Comparison of ENCODE assay signal across 10 cellular contexts in the genomic region with DNA sequence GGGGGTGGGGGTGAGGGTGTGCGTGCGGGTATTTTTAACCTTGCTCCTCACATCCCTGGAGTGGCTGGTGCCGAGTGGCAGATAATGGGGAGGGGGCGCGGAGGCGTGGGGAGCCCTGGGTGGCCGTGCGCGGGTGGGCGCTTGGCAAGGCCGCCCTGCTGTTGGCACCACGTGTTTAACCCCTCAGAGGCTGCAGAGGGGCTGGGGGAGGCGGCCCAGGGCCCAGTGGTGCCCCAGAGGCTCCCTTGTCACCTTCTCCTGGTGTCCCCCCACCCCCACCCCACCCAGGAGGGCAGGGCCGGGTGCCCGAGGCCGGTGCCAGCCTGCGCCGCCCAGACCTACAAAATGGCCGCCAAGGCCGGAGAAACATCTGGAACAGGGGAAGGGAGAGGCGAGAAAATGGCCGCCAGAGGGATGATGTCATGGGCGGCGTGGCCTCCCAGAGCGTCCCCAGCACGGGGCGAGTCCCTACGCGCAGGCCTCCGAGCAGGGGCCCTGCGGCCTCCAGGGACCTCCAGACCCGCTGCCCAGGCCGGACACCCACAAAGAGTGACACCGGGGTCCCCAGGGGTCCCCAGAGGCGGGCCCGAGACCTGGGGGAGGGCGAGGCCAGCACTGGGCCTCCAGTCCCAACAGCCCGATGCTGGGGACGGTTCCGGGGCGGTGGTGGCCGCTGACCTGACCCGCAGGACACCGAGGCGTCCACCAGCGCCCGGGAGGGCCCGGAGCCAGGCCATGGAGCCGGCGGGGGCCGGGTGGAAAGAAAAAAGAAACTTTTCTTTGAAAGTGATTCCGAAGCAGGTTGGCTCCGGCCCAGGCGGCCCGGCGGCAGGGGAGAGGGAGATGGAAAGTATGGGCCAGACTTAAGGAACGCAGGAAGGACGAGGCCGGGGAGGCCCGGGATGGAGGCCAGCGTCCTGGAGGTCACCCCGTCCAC. TPM values are rescaled to one million over a fixed set of nuclear protein-coding genes. Genes with fewer than 3 reads are reported as not detected.
DNase-seq lines count a peak whose midpoint lies in the region; ATAC-seq, FAIRE-seq and TF ChIP-seq lines count a peak whose summit lies in the region.
"Had no signal": no experiment of that assay in that cellular context is flagged by ENCODE, and none has a peak within 500 bp of the region (broad histone marks: within the 10 kb centered on the region; RNA-seq: fewer than 3 reads in every experiment).

No MANE protein-coding gene starts in this region.

- H3K36me3 ChIP-seq in bronchial epithelial cell (ENCODE audit: control insufficient read depth, insufficient read depth, low read length), result peaks cover 4% of the 10 kb centered on the region
- peaks cover 14% of the 10 kb centered on the region for H3K36me3 ChIP-seq in skeletal muscle satellite cell (ENCODE audit: insufficient read depth, low read length)

- peak overlapping the region; percentile 95 for H3K9ac ChIP-seq in skeletal muscle satellite cell (ENCODE audit: low read depth, low read length)

- no peak for ATAC-seq in GM19351 (IDR thresholded peaks at IDR 0.05; ENCODE audit: unreplicated experiment)

- no peak for FAIRE-seq in bronchial epithelial cell (lab: Jason Lieb, UNC)
- FAIRE-seq: endometrium had no signal

- peaks cover 43% of the 10 kb centered on the region for H3K4me1 ChIP-seq in skeletal muscle satellite cell (ENCODE audit: control insufficient read depth, insufficient read depth, low read length)
- H3K4me1 ChIP-seq: SJCRH30 had no signal

- DNase-seq in GM04504 (ENCODE audit: low read depth), result peak; percentile 88
- DNase-seq in bronchial epithelial cell (ENCODE audit: low read depth), result peak; percentile 60
- peak; percentile 86 for DNase-seq in iris pigment epithelial cell (ENCODE audit: low read depth)
- no peak for DNase-seq in NOMO-1 treated with DMSO at 0.1 percent for 48 hours (lab: John Stamatoyannopoulos, UW; ENCODE audit: unreplicated experiment)
- DNase-seq in activated CD4-positive, alpha-beta T cell treated with anti-CD3 and anti-CD28 coated beads for 48 hours, result no peak
- DNase-seq in activated CD8-positive, alpha-beta memory T cell treated with anti-CD3 and anti-CD28 coated beads, Interleukin-2, amount 50 U/mL, for 48 hours, result no peak

- no peaks in the 10 kb centered on the region for H3K9me3 ChIP-seq in skeletal muscle satellite cell (replicated peaks; ENCODE audit: low read length)
- H3K9me3 ChIP-seq: SJCRH30 had no signal

- no peaks in the 10 kb centered on the region for H3K27me3 ChIP-seq in bronchial epithelial cell (ENCODE audit: control insufficient read depth, insufficient read depth, low read length)
- no peaks in the 10 kb centered on the region for H3K27me3 ChIP-seq in skeletal muscle satellite cell (ENCODE audit: control insufficient read depth, insufficient read depth, low read length)
- H3K27me3 ChIP-seq: SJCRH30 had no signal

- no peak for TF ChIP-seq CTCF in bronchial epithelial cell (IDR thresholded peaks at IDR 0.05; ENCODE audit: insufficient read depth, low read length, severe bottlenecking)

- peak overlapping the region; percentile 16 for H3K4me3 ChIP-seq in bronchial epithelial cell (ENCODE audit: low read depth, low read length)
- peak overlapping the region; percentile 32 for H3K4me3 ChIP-seq in skeletal muscle satellite cell (ENCODE audit: low read length)
- H3K4me3 ChIP-seq: SJCRH30 had no signal

- H3K4me2 ChIP-seq in skeletal muscle satellite cell (ENCODE audit: low read length), result peak overlapping the region; percentile 77

RNA-seq across cellular contexts. Expression of a gene that starts 38.2 kb away (rescaled TPM):
- total RNA-seq in bronchial epithelial cell, result 17.6 and 22.0 TPM in 2 replicates
- 72.1 and 73.3 TPM in 2 replicates for total RNA-seq in skeletal muscle satellite cell (2012; rRNA removed)

Comparison
In these comparisons a context has a peak if more than half of its experiments do, and no peak if none do; other contexts are left out.
1. DNase-seq: peak in GM04504 (single experiment), bronchial epithelial cell (single experiment) and iris pigment epithelial cell (single experiment); none in NOMO-1 treated with DMSO at 0.1 percent for 48 hours (single experiment), activated CD4-positive, alpha-beta T cell treated with anti-CD3 and anti-CD28 coated beads for 48 hours (single experiment) and activated CD8-positive, alpha-beta memory T cell treated with anti-CD3 and anti-CD28 coated beads, Interleukin-2, amount 50 U/mL, for 48 hours (single experiment).